8 cellular contexts compared by ENCODE assay signal in genomic region chr21:25607151-25607811, GRCh38. TPM values are rescaled to one million over a fixed set of nuclear protein-coding genes. Genes with fewer than 3 reads are reported as not detected.
A peak's percentile ranks its signal among the peaks of the same experiment; 100 is the strongest.
DNase-seq lines count a peak whose midpoint lies in the region; ATAC-seq, FAIRE-seq and TF ChIP-seq lines count a peak whose summit lies in the region.

TSS of gene MRPL39 (minus strand) at chr21:25607481. CDS start at chr21:25607475, 6 bp downstream.

- peak; percentile 93 for ATAC-seq in HG02852 (IDR thresholded peaks at IDR 0.05; ENCODE audit: unreplicated experiment)

- TF ChIP-seq POLR2A in GM12892 (IDR thresholded peaks at IDR 0.05; ENCODE audit: low read depth, low read length) (peak; percentile 91), prostate gland (IDR thresholded peaks at IDR 0.05) (no peak)

- H3K4me1 ChIP-seq in left ventricle myocardium inferior (peaks cover 48% of the 10 kb centered on the region), prostate gland (replicated peaks) (no peaks in the 10 kb centered on the region), urinary bladder (ENCODE audit: insufficient read depth) (no peaks in the 10 kb centered on the region)

- no peaks in the 10 kb centered on the region for H3K9me3 ChIP-seq in left ventricle myocardium inferior (replicated peaks)
- H3K9me3 ChIP-seq in prostate gland = no peaks in the 10 kb centered on the region

- intact Hi-C loops in left ventricle myocardium inferior (cut with micrococcal nuclease) = no loop called here
- intact Hi-C loops in prostate gland (cut with DNase I) = no loop called here

- H3K4me3 ChIP-seq in left ventricle myocardium inferior (peak within 1 kb of the TSS; percentile 85), prostate gland (peak within 1 kb of the TSS; percentile 73 to 75), urinary bladder (ENCODE audit: low read depth, low read length) (peak within 1 kb of the TSS; percentile 82)

- H3K36me3 ChIP-seq in left ventricle myocardium inferior (peaks cover 35% of the 10 kb centered on the region), prostate gland (no peaks in the 10 kb centered on the region), urinary bladder (ENCODE audit: insufficient read depth) (peaks cover 2% of the 10 kb centered on the region)

- peak; percentile 65 for TF ChIP-seq CTCF in left ventricle myocardium inferior (IDR thresholded peaks at IDR 0.05; ENCODE audit: borderline replicate concordance)
- TF ChIP-seq CTCF in prostate gland (IDR thresholded peaks at IDR 0.05) = peak; percentile 23 to 63 (median 50)

- H3K27me3 ChIP-seq in left ventricle myocardium inferior (ENCODE audit: low read depth) (no peaks in the 10 kb centered on the region), prostate gland (replicated peaks; ENCODE audit: insufficient read depth) (no peaks in the 10 kb centered on the region)

- under 1% methylated on average over 57 of the region's 57 CpGs for WGBS in prostate gland
- WGBS in urinary bladder = under 1% methylated on average over 57 of the region's 57 CpGs

- H3K27ac ChIP-seq in left ventricle myocardium inferior (replicated peaks) (peak within 1 kb of the TSS; percentile 87), prostate gland (peak within 1 kb of the TSS; percentile 74 to 82), urinary bladder (ENCODE audit: low read depth) (peak within 1 kb of the TSS; percentile 70)

- FAIRE-seq in GM12892 (lab: Jason Lieb, UNC) = peak; percentile 95

- DNase-seq in GM12892 (ENCODE audit: insufficient read length) = peak; percentile 86
- DNase-seq in NCI-H1436 treated with DMSO at 0.1 percent for 48 hours (lab: John Stamatoyannopoulos, UW) = peak; percentile 40
- peak; percentile 66 to 89 (median 75) for DNase-seq in T-helper 1 cell
- DNase-seq in amniotic epithelial cell (ENCODE audit: low read depth) = peak; percentile 88
- peak; percentile 86 for DNase-seq in left ventricle myocardium inferior
- peak; percentile 67 for DNase-seq in prostate gland (ENCODE audit: low spot score)

RNA-seq across cellular contexts. Expression of gene MRPL39, which starts in this region (rescaled TPM):
- 85.2 TPM for polyA plus RNA-seq in GM12892 (2012; ENCODE audit: missing spikeins)
- total RNA-seq in left ventricle myocardium inferior (49.9 TPM), prostate gland (10 to 100 TPM; 15.4 to 15.8 TPM), urinary bladder (34.7 TPM)
- 28.2 TPM for polyA plus RNA-seq in urinary bladder

Comparison
In these comparisons a context has a peak if more than half of its experiments do, and no peak if none do; other contexts are left out.
1. Peak in every context shown above with its lines: DNase-seq, ATAC-seq, H3K4me3 ChIP-seq and H3K27ac ChIP-seq.